In genomic region chr2:143575340-143575739, GRCh38 we compare ENCODE assay signal across 11 cellular contexts.
DNase-seq lines count a peak whose midpoint lies in the region; ATAC-seq and TF ChIP-seq lines count a peak whose summit lies in the region.
"Had no signal": no experiment of that assay in that cellular context is flagged by ENCODE, and none has a peak within 500 bp of the region (broad histone marks: within the 10 kb centered on the region; RNA-seq: fewer than 3 reads in every experiment).

No MANE protein-coding gene starts in this region.

- H3K9me3 ChIP-seq in cardiac muscle cell (ENCODE audit: low read depth) = no peaks in the 10 kb centered on the region
- no peaks in the 10 kb centered on the region for H3K9me3 ChIP-seq in right cardiac atrium (ENCODE audit: control insufficient read depth, low read length)
- H3K9me3 ChIP-seq in OCI-LY3 (ENCODE audit: insufficient read depth, low read length) = no peaks in the 10 kb centered on the region
- H3K9me3 ChIP-seq in upper lobe of right lung = no peaks in the 10 kb centered on the region
- no peaks in the 10 kb centered on the region for H3K9me3 ChIP-seq in adrenal gland (replicated peaks in 1 of 3)

- H3K4me1 ChIP-seq in cardiac muscle cell (ENCODE audit: low read depth) = no peaks in the 10 kb centered on the region
- no peaks in the 10 kb centered on the region for H3K4me1 ChIP-seq in right cardiac atrium (ENCODE audit: control insufficient read depth, insufficient read depth, low read length)
- H3K4me1 ChIP-seq in OCI-LY3 (ENCODE audit: low read length) = peaks cover 10% of the 10 kb centered on the region; the same call in 1 of the 2 replicates
- no peaks in the 10 kb centered on the region for H3K4me1 ChIP-seq in upper lobe of right lung
- no peaks in the 10 kb centered on the region for H3K4me1 ChIP-seq in adrenal gland (replicated peaks in 1 of 2)

- H3K4me3 ChIP-seq in cardiac muscle cell = no peak overlapping the region
- H3K4me3 ChIP-seq in right cardiac atrium (ENCODE audit: low read length) = no peak overlapping the region
- no peak overlapping the region for H3K4me3 ChIP-seq in OCI-LY3 (ENCODE audit: low read length)
- no peak overlapping the region for H3K4me3 ChIP-seq in upper lobe of right lung
- H3K4me3 ChIP-seq in adrenal gland = no peak overlapping the region

- TF ChIP-seq CTCF in cardiac muscle cell (IDR thresholded peaks at IDR 0.05; ENCODE audit: low read depth, low read length) (peak; percentile 55), OCI-LY3 (IDR thresholded peaks at IDR 0.05; ENCODE audit: low read depth, low read length) (peak; percentile 60), upper lobe of right lung (IDR thresholded peaks at IDR 0.05) (peak; percentile 31), adrenal gland (IDR thresholded peaks at IDR 0.05) (peak in 2 of 6 experiments; percentile 7 to 25)

- TF ChIP-seq POLR2A in erythroblast (IDR thresholded peaks at IDR 0.05; ENCODE audit: low read length) = no peak
- TF ChIP-seq POLR2A in adrenal gland (IDR thresholded peaks at IDR 0.05) = no peak

- ATAC-seq in right cardiac atrium (no peak), upper lobe of right lung (peak; percentile 45), esophagus mucosa (no peak)
- ATAC-seq: natural killer cell treated with Interleukin-12 subunit alpha and Interleukin-12 subunit beta and Interleukin-15 and Interleukin-18, amount 100 ng/mL, for 72 hours had no signal

- DNase-seq in cardiac muscle cell (ENCODE audit: low read depth in 1 of 2, low spot score in 1 of 2) (peak; percentile 31 to 48), right cardiac atrium (no peak), erythroblast (lab: John Stamatoyannopoulos, UW) (peak; percentile 14 to 25), upper lobe of right lung (no peak), adrenal gland (no peak), COLO668 (lab: John Stamatoyannopoulos, UW; ENCODE audit: unreplicated experiment) (no peak)
- DNase-seq: activated CD4-positive, CD25-positive, alpha-beta regulatory T cell treated with anti-CD3 and anti-CD28 coated beads, Interleukin-2, amount 50 U/mL, for 72 hours; NCI-H226 had no signal

- H3K27me3 ChIP-seq in cardiac muscle cell (no peaks in the 10 kb centered on the region), right cardiac atrium (ENCODE audit: control insufficient read depth, insufficient read depth) (no peaks in the 10 kb centered on the region), OCI-LY3 (ENCODE audit: low read depth, low read length) (no peaks in the 10 kb centered on the region), upper lobe of right lung (no peaks in the 10 kb centered on the region), adrenal gland (no peaks in the 10 kb centered on the region)

- H3K36me3 ChIP-seq in cardiac muscle cell (no peaks in the 10 kb centered on the region), OCI-LY3 (replicated peaks; ENCODE audit: low read depth, low read length) (no peaks in the 10 kb centered on the region), upper lobe of right lung (no peaks in the 10 kb centered on the region), adrenal gland (replicated peaks in 1 of 2) (no peaks in the 10 kb centered on the region)

- H4K20me1 ChIP-seq in OCI-LY3 (ENCODE audit: insufficient read depth, low read length) = no peaks in the 10 kb centered on the region

- intact Hi-C loops in right cardiac atrium (cut with DNase I) = no loop called here
- intact Hi-C loops in upper lobe of right lung (cut with DNase I) = no loop called here
- intact Hi-C loops in adrenal gland (cut with DNase I) = no loop called here

- H3K27ac ChIP-seq in cardiac muscle cell (no peak overlapping the region), right cardiac atrium (ENCODE audit: low read length) (no peak overlapping the region), OCI-LY3 (ENCODE audit: low read length) (no peak overlapping the region), upper lobe of right lung (no peak overlapping the region), adrenal gland (no peak overlapping the region)

- H3K9ac ChIP-seq in OCI-LY3 (ENCODE audit: low read length) = no peak overlapping the region

- no peak overlapping the region for H3K4me2 ChIP-seq in OCI-LY3 (ENCODE audit: low read length)

- whole genome bisulfite sequencing in right cardiac atrium = 82% methylated on average over 3 of the region's 3 CpGs
- 68 to 81% (median 80%) methylated on average over 3 of the region's 3 CpGs for WGBS in adrenal gland, 4 donors

- no peak overlapping the region for H2AFZ ChIP-seq in OCI-LY3 (ENCODE audit: low read depth, low read length)

- no peaks in the 10 kb centered on the region for H3K79me2 ChIP-seq in OCI-LY3 (ENCODE audit: low read length)

Comparison
In these comparisons a context has a peak if more than half of its experiments do, and no peak if none do; other contexts are left out.
1. DNase-seq: peak in cardiac muscle cell (2 of 2) and erythroblast (2 of 2); none in right cardiac atrium (0 of 3), upper lobe of right lung (single experiment), adrenal gland (0 of 7) and COLO668 (single experiment).